8 cellular contexts compared by ENCODE assay signal in the genomic region with DNA sequence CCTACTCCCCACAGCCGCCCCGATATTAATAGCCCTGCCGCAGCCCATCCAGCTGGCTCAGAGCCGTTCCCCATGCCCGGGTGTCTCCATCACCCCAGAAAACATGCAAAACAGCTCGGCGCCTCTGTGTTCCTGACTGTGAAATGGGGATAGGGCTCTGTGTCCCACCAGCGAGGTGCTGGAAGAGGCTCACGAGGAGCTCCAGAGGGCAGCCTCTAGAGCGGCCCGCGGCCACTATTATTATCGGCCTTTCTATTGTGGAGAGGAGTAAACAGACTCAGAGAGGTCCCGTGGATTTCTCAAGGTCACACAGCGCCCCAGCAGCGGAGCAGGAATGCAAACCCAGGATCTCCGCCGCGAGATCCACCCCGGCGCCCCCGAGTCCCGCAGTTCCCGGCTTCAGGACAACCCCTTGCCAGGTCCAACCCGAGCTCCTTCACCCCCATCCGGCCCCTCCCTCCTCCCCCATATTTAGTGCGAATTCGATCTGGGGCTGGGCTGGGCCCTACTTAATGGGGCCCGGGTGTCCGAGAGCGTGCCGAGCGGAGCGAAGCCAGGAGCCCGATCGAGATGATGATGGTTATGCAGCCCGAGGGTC. TPM values are rescaled to one million over a fixed set of nuclear protein-coding genes. Genes with fewer than 3 reads are reported as not detected.
DNase-seq lines count a peak whose midpoint lies in the region; ATAC-seq and TF ChIP-seq lines count a peak whose summit lies in the region.

A gene (plus strand): TSS at position 536 of the 598 bp plus-strand sequence. CDS start 35 bp downstream, at position 571.

- intact Hi-C loops in dorsolateral prefrontal cortex (cut with DNase I) = loop anchor here (2.0 to 5.0 kb wide), 2 partner anchors 48 to 69 kb away; no protein-coding TSS in a partner anchor

- peaks cover 4% of the 10 kb centered on the region; the same call in 1 of the 2 replicates for H3F3A ChIP-seq in Loucy (ENCODE audit: low read depth)

- H2AFZ ChIP-seq in DND-41 (ENCODE audit: low read depth, low read length) (peak within 1 kb of the TSS; percentile 95), Loucy (ENCODE audit: low read length) (peak within 1 kb of the TSS; percentile 80)

- H3K4me2 ChIP-seq in DND-41 (ENCODE audit: insufficient read depth, low read length) (peak within 1 kb of the TSS; percentile 77), Loucy (ENCODE audit: low read depth, low read length, poor library complexity, severe bottlenecking) (peak within 1 kb of the TSS; percentile 95)

- H3K9ac ChIP-seq in DND-41 (ENCODE audit: low read depth, low read length) (peak within 1 kb of the TSS; percentile 91), Loucy (ENCODE audit: low read depth, low read length, poor library complexity, severe bottlenecking) (peak within 1 kb of the TSS; percentile 93)

- H3K79me2 ChIP-seq in DND-41 (ENCODE audit: insufficient read depth, low read length) (peaks cover 8% of the 10 kb centered on the region), Loucy (ENCODE audit: insufficient read depth, low read length) (peaks cover 35% of the 10 kb centered on the region)

- H3K36me3 ChIP-seq in DND-41 (ENCODE audit: insufficient read depth, low read length) = peaks cover 19% of the 10 kb centered on the region
- no peaks in the 10 kb centered on the region; the same call in 1 of the 2 replicates for H3K36me3 ChIP-seq in Loucy (ENCODE audit: insufficient read depth, low read length)

- ATAC-seq in DND-41 (ENCODE audit: insufficient read depth, low read depth) (no peak), GM18498 (IDR thresholded peaks at IDR 0.05; ENCODE audit: unreplicated experiment) (no peak), GM21825 (IDR thresholded peaks at IDR 0.05; ENCODE audit: unreplicated experiment) (no peak), HG02884 (IDR thresholded peaks at IDR 0.05; ENCODE audit: unreplicated experiment) (no peak), HG03520 (IDR thresholded peaks at IDR 0.05; ENCODE audit: unreplicated experiment) (no peak)

- H3K9me2 ChIP-seq in Loucy (replicated peaks; ENCODE audit: low read depth, low read length) = no peaks in the 10 kb centered on the region

- H3K9me3 ChIP-seq in DND-41 (ENCODE audit: insufficient read depth, low read length, severe bottlenecking) (no peaks in the 10 kb centered on the region), Loucy (ENCODE audit: insufficient read depth, low read depth, low read length) (no peaks in the 10 kb centered on the region), mononuclear cell (ENCODE audit: low read depth, low read length) (no peaks in the 10 kb centered on the region)

- H4K20me1 ChIP-seq in DND-41 (ENCODE audit: insufficient read depth, low read length) (no peaks in the 10 kb centered on the region), Loucy (ENCODE audit: insufficient read depth, low read length, poor library complexity, severe bottlenecking) (no peaks in the 10 kb centered on the region)

- H3K27ac ChIP-seq in DND-41 (ENCODE audit: low read length) (peak within 1 kb of the TSS; percentile 74), dorsolateral prefrontal cortex (peak within 1 kb of the TSS in 44 of 59 donors; percentile 2 to 87 (median 55))

- H3K4me3 ChIP-seq in DND-41 (ENCODE audit: low read depth in 1 of 2, low read length in 2 of 2) (peak within 1 kb of the TSS; percentile 83 to 90), Loucy (ENCODE audit: low read length, poor library complexity, severe bottlenecking) (peak within 1 kb of the TSS; percentile 94), dorsolateral prefrontal cortex (peak within 1 kb of the TSS; percentile 59 to 99 (median 88)), mononuclear cell (ENCODE audit: low read length) (peak within 1 kb of the TSS; percentile 75)

- no peaks in the 10 kb centered on the region for H3K27me3 ChIP-seq in DND-41 (ENCODE audit: insufficient read depth, low read length, poor library complexity)
- no peaks in the 10 kb centered on the region for H3K27me3 ChIP-seq in Loucy (ENCODE audit: insufficient read depth, low read length, poor library complexity, severe bottlenecking)
- H3K27me3 ChIP-seq in dorsolateral prefrontal cortex = no peaks in the 10 kb centered on the region
- H3K27me3 ChIP-seq in mononuclear cell (ENCODE audit: insufficient read depth, low read length) = no peaks in the 10 kb centered on the region

- TF ChIP-seq CTCF in DND-41 (IDR thresholded peaks at IDR 0.05; ENCODE audit: borderline replicate concordance, extremely low read depth, low read length, poor library complexity, severe bottlenecking) (no peak), Loucy (conservative IDR thresholded peaks at IDR 0.05; ENCODE audit: low read length) (no peak), dorsolateral prefrontal cortex (IDR thresholded peaks at IDR 0.05 in 54 of 56, conservative IDR thresholded peaks at IDR 0.05 in 2 of 56; ENCODE audit: low read depth in 1 of 56, partially characterized antibody in 56 of 56) (peak in 2 of 56 donors; percentile 0 to 4)

- DNase-seq in DND-41 (no peak), dorsolateral prefrontal cortex (no peak)

- H3K4me1 ChIP-seq in DND-41 (ENCODE audit: insufficient read depth, low read length) (peaks cover 32% of the 10 kb centered on the region), Loucy (ENCODE audit: insufficient read depth, low read length, poor library complexity, severe bottlenecking) (peaks cover 16% of the 10 kb centered on the region), mononuclear cell (ENCODE audit: insufficient read depth, low read length) (peaks cover 35% of the 10 kb centered on the region)

RNA-seq across cellular contexts. Expression of the gene that starts here (rescaled TPM):
- total RNA-seq in dorsolateral prefrontal cortex (1 to 10 TPM in 1 of 120 experiments, under 1 TPM in 29, not detected in 90; 0.13 to 1.1 (median 0.26) TPM), mononuclear cell (not detected)
